1 cellular context compared by ENCODE assay signal in the genomic region with DNA sequence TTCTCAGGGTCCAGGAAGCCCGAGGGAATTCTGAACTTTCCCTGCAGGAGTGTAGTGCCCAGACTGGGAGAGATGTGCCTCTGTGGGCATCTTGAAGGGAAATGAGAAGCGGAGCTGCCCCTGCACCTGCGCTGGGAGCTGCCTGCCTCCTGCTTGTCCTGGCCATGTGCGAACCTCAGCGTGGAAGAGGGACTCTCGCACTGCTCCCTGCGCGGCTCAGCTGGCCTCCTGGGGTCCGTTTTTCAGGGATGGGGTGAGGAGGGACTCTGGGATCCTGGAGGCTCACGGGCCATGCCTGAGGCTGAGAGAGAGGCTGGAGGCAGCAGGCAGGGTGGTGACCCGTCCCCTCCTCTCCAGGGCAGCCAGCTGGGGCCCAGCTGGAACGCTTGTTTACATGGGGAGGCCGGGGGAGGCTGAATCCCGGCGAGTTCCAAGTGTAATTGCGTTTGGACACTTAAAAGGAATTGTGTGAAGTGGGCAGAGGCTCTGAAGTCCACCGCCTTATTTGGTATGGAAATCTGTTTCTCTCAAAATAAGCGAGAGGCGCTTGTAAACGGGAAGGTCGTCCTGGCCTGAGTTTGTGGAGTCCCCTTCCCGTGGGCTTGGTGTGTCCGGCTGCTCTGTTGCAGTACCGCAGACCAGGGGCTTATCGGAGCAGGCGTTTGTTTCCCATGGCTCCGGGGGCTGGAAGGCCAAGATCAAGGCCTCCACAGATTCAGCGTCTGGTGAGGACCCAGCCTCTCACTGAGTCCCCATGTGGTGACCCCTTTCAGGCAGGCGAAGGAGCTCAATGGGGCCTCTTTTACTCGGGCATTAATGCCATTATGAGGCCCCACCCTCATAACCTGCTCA.
TF ChIP-seq lines count a peak whose summit lies in the region.

No MANE protein-coding gene starts in this region.

TF ChIP-seq in HepG2, 621 proteins besides CTCF, POLR2A, EP300 and RAD21 (continued from another document):
- TF ChIP-seq, protein P1, sequence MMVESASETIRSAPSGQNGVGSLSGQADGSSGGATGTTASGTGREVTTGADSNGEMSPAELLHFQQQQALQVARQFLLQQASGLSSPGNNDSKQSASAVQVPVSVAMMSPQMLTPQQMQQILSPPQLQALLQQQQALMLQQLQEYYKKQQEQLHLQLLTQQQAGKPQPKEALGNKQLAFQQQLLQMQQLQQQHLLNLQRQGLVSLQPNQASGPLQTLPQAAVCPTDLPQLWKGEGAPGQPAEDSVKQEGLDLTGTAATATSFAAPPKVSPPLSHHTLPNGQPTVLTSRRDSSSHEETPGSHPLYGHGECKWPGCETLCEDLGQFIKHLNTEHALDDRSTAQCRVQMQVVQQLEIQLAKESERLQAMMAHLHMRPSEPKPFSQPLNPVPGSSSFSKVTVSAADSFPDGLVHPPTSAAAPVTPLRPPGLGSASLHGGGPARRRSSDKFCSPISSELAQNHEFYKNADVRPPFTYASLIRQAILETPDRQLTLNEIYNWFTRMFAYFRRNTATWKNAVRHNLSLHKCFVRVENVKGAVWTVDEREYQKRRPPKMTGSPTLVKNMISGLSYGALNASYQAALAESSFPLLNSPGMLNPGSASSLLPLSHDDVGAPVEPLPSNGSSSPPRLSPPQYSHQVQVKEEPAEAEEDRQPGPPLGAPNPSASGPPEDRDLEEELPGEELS (CRISPR knock-in tag; IDR thresholded peaks at IDR 0.05): peak; percentile 51
